Comparison of ENCODE assay signal across 1 cellular context in the genomic region with DNA sequence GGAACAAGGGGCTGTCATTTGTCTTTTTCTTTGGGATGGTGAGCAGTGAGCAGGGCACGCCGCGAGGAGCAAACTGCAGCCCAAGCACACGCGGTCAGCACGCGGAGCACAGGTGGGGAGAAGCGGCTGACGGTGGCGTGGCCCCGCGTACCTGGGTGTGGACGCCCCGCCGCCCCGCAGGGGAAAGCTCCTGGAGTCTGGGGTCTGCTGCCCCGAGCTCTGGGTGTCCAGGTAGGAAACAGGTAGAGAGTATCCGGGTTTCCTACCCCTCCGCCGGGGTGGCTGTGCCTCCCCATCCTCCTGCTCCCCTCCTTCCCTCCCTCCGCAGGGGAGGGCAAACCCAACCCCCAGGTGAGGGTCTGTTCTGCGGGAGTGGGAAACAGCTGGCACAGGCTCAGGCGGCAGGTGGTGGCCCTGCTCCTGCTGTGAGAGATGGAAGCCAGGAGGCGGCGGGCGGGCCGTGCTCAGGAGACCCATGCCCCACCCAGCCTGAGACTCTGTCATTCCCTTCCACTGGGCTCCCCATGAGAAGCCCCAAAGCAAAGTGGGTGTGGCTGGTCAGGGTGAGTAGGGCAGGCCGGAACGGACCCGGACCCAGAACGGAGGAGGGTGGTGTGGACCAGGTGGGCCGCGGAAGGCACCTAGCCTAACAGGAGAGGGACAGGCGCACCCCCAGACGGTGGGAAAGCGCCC.
TF ChIP-seq lines count a peak whose summit lies in the region.

No MANE protein-coding gene starts in this region.

TF ChIP-seq in GM23338, 12 proteins besides CTCF, POLR2A, EP300 and RAD21 (continued from another document):
- TF ChIP-seq, protein P1, sequence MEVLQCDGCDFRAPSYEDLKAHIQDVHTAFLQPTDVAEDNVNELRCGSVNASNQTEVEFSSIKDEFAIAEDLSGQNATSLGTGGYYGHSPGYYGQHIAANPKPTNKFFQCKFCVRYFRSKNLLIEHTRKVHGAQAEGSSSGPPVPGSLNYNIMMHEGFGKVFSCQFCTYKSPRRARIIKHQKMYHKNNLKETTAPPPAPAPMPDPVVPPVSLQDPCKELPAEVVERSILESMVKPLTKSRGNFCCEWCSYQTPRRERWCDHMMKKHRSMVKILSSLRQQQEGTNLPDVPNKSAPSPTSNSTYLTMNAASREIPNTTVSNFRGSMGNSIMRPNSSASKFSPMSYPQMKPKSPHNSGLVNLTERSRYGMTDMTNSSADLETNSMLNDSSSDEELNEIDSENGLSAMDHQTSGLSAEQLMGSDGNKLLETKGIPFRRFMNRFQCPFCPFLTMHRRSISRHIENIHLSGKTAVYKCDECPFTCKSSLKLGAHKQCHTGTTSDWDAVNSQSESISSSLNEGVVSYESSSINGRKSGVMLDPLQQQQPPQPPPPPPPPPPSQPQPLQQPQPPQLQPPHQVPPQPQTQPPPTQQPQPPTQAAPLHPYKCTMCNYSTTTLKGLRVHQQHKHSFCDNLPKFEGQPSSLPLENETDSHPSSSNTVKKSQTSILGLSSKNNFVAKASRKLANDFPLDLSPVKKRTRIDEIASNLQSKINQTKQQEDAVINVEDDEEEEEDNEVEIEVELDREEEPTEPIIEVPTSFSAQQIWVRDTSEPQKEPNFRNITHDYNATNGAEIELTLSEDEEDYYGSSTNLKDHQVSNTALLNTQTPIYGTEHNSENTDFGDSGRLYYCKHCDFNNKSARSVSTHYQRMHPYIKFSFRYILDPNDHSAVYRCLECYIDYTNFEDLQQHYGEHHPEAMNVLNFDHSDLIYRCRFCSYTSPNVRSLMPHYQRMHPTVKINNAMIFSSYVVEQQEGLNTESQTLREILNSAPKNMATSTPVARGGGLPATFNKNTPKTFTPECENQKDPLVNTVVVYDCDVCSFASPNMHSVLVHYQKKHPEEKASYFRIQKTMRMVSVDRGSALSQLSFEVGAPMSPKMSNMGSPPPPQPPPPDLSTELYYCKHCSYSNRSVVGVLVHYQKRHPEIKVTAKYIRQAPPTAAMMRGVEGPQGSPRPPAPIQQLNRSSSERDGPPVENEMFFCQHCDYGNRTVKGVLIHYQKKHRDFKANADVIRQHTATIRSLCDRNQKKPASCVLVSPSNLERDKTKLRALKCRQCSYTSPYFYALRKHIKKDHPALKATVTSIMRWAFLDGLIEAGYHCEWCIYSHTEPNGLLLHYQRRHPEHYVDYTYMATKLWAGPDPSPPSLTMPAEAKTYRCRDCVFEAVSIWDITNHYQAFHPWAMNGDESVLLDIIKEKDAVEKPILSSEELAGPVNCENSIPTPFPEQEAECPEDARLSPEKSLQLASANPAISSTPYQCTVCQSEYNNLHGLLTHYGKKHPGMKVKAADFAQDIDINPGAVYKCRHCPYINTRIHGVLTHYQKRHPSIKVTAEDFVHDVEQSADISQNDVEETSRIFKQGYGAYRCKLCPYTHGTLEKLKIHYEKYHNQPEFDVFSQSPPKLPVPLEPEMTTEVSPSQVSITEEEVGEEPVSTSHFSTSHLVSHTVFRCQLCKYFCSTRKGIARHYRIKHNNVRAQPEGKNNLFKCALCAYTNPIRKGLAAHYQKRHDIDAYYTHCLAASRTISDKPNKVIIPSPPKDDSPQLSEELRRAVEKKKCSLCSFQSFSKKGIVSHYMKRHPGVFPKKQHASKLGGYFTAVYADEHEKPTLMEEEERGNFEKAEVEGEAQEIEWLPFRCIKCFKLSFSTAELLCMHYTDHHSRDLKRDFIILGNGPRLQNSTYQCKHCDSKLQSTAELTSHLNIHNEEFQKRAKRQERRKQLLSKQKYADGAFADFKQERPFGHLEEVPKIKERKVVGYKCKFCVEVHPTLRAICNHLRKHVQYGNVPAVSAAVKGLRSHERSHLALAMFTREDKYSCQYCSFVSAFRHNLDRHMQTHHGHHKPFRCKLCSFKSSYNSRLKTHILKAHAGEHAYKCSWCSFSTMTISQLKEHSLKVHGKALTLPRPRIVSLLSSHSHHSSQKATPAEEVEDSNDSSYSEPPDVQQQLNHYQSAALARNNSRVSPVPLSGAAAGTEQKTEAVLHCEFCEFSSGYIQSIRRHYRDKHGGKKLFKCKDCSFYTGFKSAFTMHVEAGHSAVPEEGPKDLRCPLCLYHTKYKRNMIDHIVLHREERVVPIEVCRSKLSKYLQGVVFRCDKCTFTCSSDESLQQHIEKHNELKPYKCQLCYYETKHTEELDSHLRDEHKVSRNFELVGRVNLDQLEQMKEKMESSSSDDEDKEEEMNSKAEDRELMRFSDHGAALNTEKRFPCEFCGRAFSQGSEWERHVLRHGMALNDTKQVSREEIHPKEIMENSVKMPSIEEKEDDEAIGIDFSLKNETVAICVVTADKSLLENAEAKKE (CRISPR knock-in tag; IDR thresholded peaks at IDR 0.05) = no peak
- TF ChIP-seq JUNB (IDR thresholded peaks at IDR 0.05; ENCODE audit: unreplicated experiment) (no peak), NANOG (IDR thresholded peaks at IDR 0.05; ENCODE audit: borderline replicate concordance) (no peak)
- TF ChIP-seq, protein P2, sequence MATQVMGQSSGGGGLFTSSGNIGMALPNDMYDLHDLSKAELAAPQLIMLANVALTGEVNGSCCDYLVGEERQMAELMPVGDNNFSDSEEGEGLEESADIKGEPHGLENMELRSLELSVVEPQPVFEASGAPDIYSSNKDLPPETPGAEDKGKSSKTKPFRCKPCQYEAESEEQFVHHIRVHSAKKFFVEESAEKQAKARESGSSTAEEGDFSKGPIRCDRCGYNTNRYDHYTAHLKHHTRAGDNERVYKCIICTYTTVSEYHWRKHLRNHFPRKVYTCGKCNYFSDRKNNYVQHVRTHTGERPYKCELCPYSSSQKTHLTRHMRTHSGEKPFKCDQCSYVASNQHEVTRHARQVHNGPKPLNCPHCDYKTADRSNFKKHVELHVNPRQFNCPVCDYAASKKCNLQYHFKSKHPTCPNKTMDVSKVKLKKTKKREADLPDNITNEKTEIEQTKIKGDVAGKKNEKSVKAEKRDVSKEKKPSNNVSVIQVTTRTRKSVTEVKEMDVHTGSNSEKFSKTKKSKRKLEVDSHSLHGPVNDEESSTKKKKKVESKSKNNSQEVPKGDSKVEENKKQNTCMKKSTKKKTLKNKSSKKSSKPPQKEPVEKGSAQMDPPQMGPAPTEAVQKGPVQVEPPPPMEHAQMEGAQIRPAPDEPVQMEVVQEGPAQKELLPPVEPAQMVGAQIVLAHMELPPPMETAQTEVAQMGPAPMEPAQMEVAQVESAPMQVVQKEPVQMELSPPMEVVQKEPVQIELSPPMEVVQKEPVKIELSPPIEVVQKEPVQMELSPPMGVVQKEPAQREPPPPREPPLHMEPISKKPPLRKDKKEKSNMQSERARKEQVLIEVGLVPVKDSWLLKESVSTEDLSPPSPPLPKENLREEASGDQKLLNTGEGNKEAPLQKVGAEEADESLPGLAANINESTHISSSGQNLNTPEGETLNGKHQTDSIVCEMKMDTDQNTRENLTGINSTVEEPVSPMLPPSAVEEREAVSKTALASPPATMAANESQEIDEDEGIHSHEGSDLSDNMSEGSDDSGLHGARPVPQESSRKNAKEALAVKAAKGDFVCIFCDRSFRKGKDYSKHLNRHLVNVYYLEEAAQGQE (IDR thresholded peaks at IDR 0.05; ENCODE audit: unreplicated experiment) = no peak
